In genomic region chr14:55302367-55302766, GRCh38 we compare ENCODE assay signal across 12 cellular contexts. TPM values are rescaled to one million over a fixed set of nuclear protein-coding genes. Genes with fewer than 3 reads are reported as not detected.
DNase-seq lines count a peak whose midpoint lies in the region; ATAC-seq and TF ChIP-seq lines count a peak whose summit lies in the region.
"Had no signal": no experiment of that assay in that cellular context is flagged by ENCODE, and none has a peak within 500 bp of the region (broad histone marks: within the 10 kb centered on the region; RNA-seq: fewer than 3 reads in every experiment).

No MANE protein-coding gene starts in this region.

- TF ChIP-seq CTCF in endodermal cell (conservative IDR thresholded peaks at IDR 0.05) (no peak), tibial nerve (IDR thresholded peaks at IDR 0.05) (no peak)

- H3K36me3 ChIP-seq in endodermal cell (ENCODE audit: control insufficient read depth, insufficient read depth, low read length) (peaks cover 37% of the 10 kb centered on the region), skeletal muscle tissue (ENCODE audit: control insufficient read depth in 3 of 3, insufficient read depth in 3 of 3, low read length in 3 of 3) (peaks cover 0 to 5% (median 2%) of the 10 kb centered on the region in 3 donors), tibial nerve (peaks cover 0 to 11% (median 0%) of the 10 kb centered on the region in 3 donors)

- H3K27me3 ChIP-seq in endodermal cell (ENCODE audit: control insufficient read depth, insufficient read depth, low read length, poor library complexity, severe bottlenecking) (no peaks in the 10 kb centered on the region), skeletal muscle tissue (ENCODE audit: control insufficient read depth in 3 of 3, insufficient read depth in 3 of 3, low read length in 3 of 3) (no peaks in the 10 kb centered on the region), tibial nerve (no peaks in the 10 kb centered on the region)

- H3K4me1 Mint-ChIP-seq in activated T-cell treated with anti-CD3 and anti-CD28 coated beads, Interleukin-2, amount 50 U/mL, for 72 hours (ENCODE audit: low read depth), result peaks cover 76% of the 10 kb centered on the region
- H3K4me1 Mint-ChIP-seq in endodermal cell, result peaks cover 42% of the 10 kb centered on the region
- H3K4me1 Mint-ChIP-seq: nephron progenitor cell had no signal

- H3K27ac ChIP-seq in endodermal cell (ENCODE audit: low read depth, low read length) (no peak overlapping the region), skeletal muscle tissue (ENCODE audit: low read depth, low read length) (peak overlapping the region; percentile 90), tibial nerve (no peak overlapping the region)

- peaks cover 0 to 11% of the 10 kb centered on the region in 2 donors for H3K36me3 Mint-ChIP-seq in activated T-cell treated with anti-CD3 and anti-CD28 coated beads, Interleukin-2, amount 50 U/mL, for 72 hours (ENCODE audit: insufficient read depth in 2 of 2)
- peaks cover 35% of the 10 kb centered on the region for H3K36me3 Mint-ChIP-seq in endodermal cell (ENCODE audit: low read depth)

- H3K9me3 Mint-ChIP-seq in activated T-cell treated with anti-CD3 and anti-CD28 coated beads, Interleukin-2, amount 50 U/mL, for 72 hours, result no peaks in the 10 kb centered on the region
- no peaks in the 10 kb centered on the region for H3K9me3 Mint-ChIP-seq in endodermal cell
- H3K9me3 Mint-ChIP-seq: CD4-positive, alpha-beta T cell had no signal

- no peak for TF ChIP-seq EP300 in tibial nerve (IDR thresholded peaks at IDR 0.05)

- ATAC-seq in activated T-cell treated with anti-CD3 and anti-CD28 coated beads, Interleukin-2, amount 50 U/mL, for 72 hours (replicated peaks in 1 of 2), result no peak
- ATAC-seq in GM18861 (IDR thresholded peaks at IDR 0.05; ENCODE audit: unreplicated experiment), result no peak

- H3K4me3 Mint-ChIP-seq in activated T-cell treated with anti-CD3 and anti-CD28 coated beads, Interleukin-2, amount 50 U/mL, for 72 hours, result peak overlapping the region in 1 of 2 donors; percentile 71
- no peak overlapping the region for H3K4me3 Mint-ChIP-seq in endodermal cell
- H3K4me3 Mint-ChIP-seq: CD4-positive, alpha-beta T cell; nephron progenitor cell had no signal

- peak overlapping the region; percentile 77 for H3K27ac Mint-ChIP-seq in activated T-cell treated with anti-CD3 and anti-CD28 coated beads, Interleukin-2, amount 50 U/mL, for 72 hours
- H3K27ac Mint-ChIP-seq in endodermal cell, result no peak overlapping the region
- H3K27ac Mint-ChIP-seq: CD4-positive, alpha-beta T cell had no signal

- H3K4me3 ChIP-seq in endodermal cell (ENCODE audit: low read length), result peak overlapping the region; percentile 50
- peak overlapping the region in 1 of 3 donors; percentile 2 for H3K4me3 ChIP-seq in skeletal muscle tissue (ENCODE audit: low read length in 3 of 3)
- H3K4me3 ChIP-seq in tibial nerve, result no peak overlapping the region

- DNase-seq in activated T-cell treated with anti-CD3 and anti-CD28 coated beads, Interleukin-2, amount 50 U/mL, for 72 hours, result no peak
- DNase-seq in activated T-cell treated with anti-CD3 and anti-CD28 coated beads for 4 hours, result no peak
- peak; percentile 59 for DNase-seq in NCI-H69 (lab: John Stamatoyannopoulos, UW)
- DNase-seq in endodermal cell, result no peak
- DNase-seq in head of caudate nucleus, result no peak
- no peak for DNase-seq in tibial nerve (ENCODE audit: low spot score in 2 of 2)
- DNase-seq: activated CD4-positive, alpha-beta T cell treated with anti-CD3 and anti-CD28 coated beads for 4 hours; CD4-positive, alpha-beta T cell; nephron progenitor cell; T1000 had no signal

- 89% methylated on average over 2 of the region's 2 CpGs; no CpG with 5 or more reads in 1 of the 2 experiments for WGBS in endodermal cell (ENCODE audit: insufficient coverage in 1 of 2, insufficient read length in 1 of 2), 2 experiments
- WGBS in tibial nerve, 2 donors, result 87 to 92% methylated on average over 2 of the region's 2 CpGs

- intact Hi-C loops in head of caudate nucleus (cut with DNase I), result no loop called here

- H3K9me3 ChIP-seq in endodermal cell (ENCODE audit: control insufficient read depth, low read length) (no peaks in the 10 kb centered on the region), skeletal muscle tissue (ENCODE audit: control insufficient read depth in 3 of 3, low read length in 3 of 3) (no peaks in the 10 kb centered on the region), tibial nerve (no peaks in the 10 kb centered on the region)

- H3K9ac ChIP-seq in endodermal cell (ENCODE audit: extremely low read depth, low read length, poor library complexity, severe bottlenecking), result no peak overlapping the region
- peak overlapping the region in 2 of 3 donors; percentile 45 to 66 for H3K9ac ChIP-seq in skeletal muscle tissue (ENCODE audit: low read depth in 1 of 3, low read length in 3 of 3)

- peaks cover 9% of the 10 kb centered on the region for H3K4me1 ChIP-seq in endodermal cell (ENCODE audit: control insufficient read depth, insufficient read depth, low read length)
- peaks cover 20 to 38% (median 33%) of the 10 kb centered on the region in 3 donors for H3K4me1 ChIP-seq in skeletal muscle tissue (ENCODE audit: control insufficient read depth in 3 of 3, insufficient read depth in 3 of 3, low read length in 3 of 3)
- peaks cover 0 to 33% (median 6%) of the 10 kb centered on the region in 4 donors for H3K4me1 ChIP-seq in tibial nerve

- no peak for TF ChIP-seq POLR2A in tibial nerve (IDR thresholded peaks at IDR 0.05)

- no peaks in the 10 kb centered on the region for H3K27me3 Mint-ChIP-seq in activated T-cell treated with anti-CD3 and anti-CD28 coated beads, Interleukin-2, amount 50 U/mL, for 72 hours (ENCODE audit: low read depth)
- H3K27me3 Mint-ChIP-seq in endodermal cell (ENCODE audit: insufficient read depth), result no peaks in the 10 kb centered on the region
- H3K27me3 Mint-ChIP-seq: CD4-positive, alpha-beta T cell had no signal

RNA-seq across cellular contexts. Expression of gene FBXO34, which starts 31.1 kb away (rescaled TPM):
- 10 to 100 TPM; 28.8 to 29.9 TPM for total RNA-seq in activated T-cell treated with anti-CD3 and anti-CD28 coated beads, Interleukin-2, amount 50 U/mL, for 72 hours
- total RNA-seq in endodermal cell (10 to 100 TPM; 44.1 to 51.6 TPM), skeletal muscle tissue (24.5 TPM), tibial nerve (10 to 100 TPM; 23.9 to 40.8 (median 32.6) TPM)
- polyA plus RNA-seq in endodermal cell (2013, experiment 1 of 2), result 17.3 TPM
- polyA plus RNA-seq in endodermal cell (2013, experiment 2 of 2), result 19.2 TPM
